ENCODE assay signal across 18 cellular contexts in the genomic region with DNA sequence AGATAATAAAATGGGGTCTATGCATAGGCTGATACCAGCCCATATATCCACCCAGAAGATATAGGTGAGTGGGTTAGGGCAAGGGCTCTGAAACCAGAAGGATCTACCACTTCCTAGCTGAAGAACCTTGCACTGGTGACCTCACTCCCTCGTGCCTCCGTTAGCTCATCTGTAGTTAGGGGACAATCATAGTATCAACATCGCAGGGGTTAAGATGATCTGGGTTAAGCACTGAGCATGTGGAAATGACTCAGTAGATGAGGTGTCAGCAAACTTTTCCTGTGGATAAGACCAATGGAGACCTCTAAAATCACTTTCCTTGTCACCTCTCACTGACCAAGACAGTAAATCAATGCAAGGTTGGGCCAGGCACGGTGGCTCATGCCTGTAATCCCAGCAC. TPM values are rescaled to one million over a fixed set of nuclear protein-coding genes. Genes with fewer than 3 reads are reported as not detected.
DNase-seq lines count a peak whose midpoint lies in the region; ATAC-seq and TF ChIP-seq lines count a peak whose summit lies in the region.
"Had no signal": no experiment of that assay in that cellular context is flagged by ENCODE, and none has a peak within 500 bp of the region (broad histone marks: within the 10 kb centered on the region; RNA-seq: fewer than 3 reads in every experiment).

No MANE protein-coding gene starts in this region.

- no peaks in the 10 kb centered on the region for H3K27me3 ChIP-seq in upper lobe of right lung
- H3K27me3 ChIP-seq: BLaER1, pancreas had no signal

- H3K36me3 ChIP-seq in upper lobe of right lung = no peaks in the 10 kb centered on the region
- H3K36me3 ChIP-seq: BLaER1, pancreas had no signal

- DNase-seq in stimulated activated CD4-positive, alpha-beta T cell treated with anti-CD3 and anti-CD28 coated beads, Interleukin-1b, Interleukin-23, amount 100 ng/mL, for 48 hours = peak; percentile 55
- DNase-seq in stimulated activated CD4-positive, alpha-beta T cell treated with anti-CD3 and anti-CD28 coated beads, Interleukin-12 subunit alpha, Interleukin-12 subunit beta, amount 100 ng/mL, for 4 hours = no peak
- peak; percentile 24 for DNase-seq in RPMI7951 (ENCODE audit: low read depth)
- no peak for DNase-seq in effector memory CD8-positive, alpha-beta T cell
- no peak for DNase-seq in upper lobe of right lung
- no peak for DNase-seq in putamen (ENCODE audit: low spot score)
- no peak for DNase-seq in hepatic stellate cell (ENCODE audit: low spot score)
- DNase-seq in HuH-7 (ENCODE audit: low spot score) = no peak
- DNase-seq: activated CD4-positive, CD25-positive, alpha-beta regulatory T cell treated with anti-CD3 and anti-CD28 coated beads, Interleukin-2, amount 50 U/mL, for 72 hours; anterior cingulate cortex; GDM1; NCI-H1417 treated with DMSO at 0.1 percent for 48 hours; NCI-H69; pancreas; stimulated activated naive B cell treated with anti-CD40 and anti-IgM and Interleukin-4, amounts not matched to agents 10 μg/mL and 1 μg/mL and 100 μg/mL, for 72 hours had no signal

- peak; percentile 39 for ATAC-seq in effector memory CD8-positive, alpha-beta T cell (replicated peaks)
- peak; percentile 69 for ATAC-seq in upper lobe of right lung
- ATAC-seq: pancreas had no signal

- no peak for TF ChIP-seq CTCF in upper lobe of right lung (IDR thresholded peaks at IDR 0.05)

- no peak overlapping the region for H3K27ac ChIP-seq in upper lobe of right lung
- H3K27ac ChIP-seq: BLaER1, pancreas had no signal

- intact Hi-C loops in upper lobe of right lung (cut with DNase I) = no loop called here

- no peaks in the 10 kb centered on the region for H3K9me3 ChIP-seq in upper lobe of right lung
- H3K9me3 ChIP-seq: BLaER1, pancreas had no signal

- H3K4me3 Mint-ChIP-seq in effector memory CD8-positive, alpha-beta T cell = peak overlapping the region in 1 of 2 donors; percentile 25
- H3K4me3 Mint-ChIP-seq: memory B cell; stimulated activated naive B cell treated with anti-CD40 and anti-IgM and Interleukin-4, amounts not matched to agents 10 μg/mL and 1 μg/mL and 100 μg/mL, for 72 hours had no signal

- peaks cover 26 to 30% of the 10 kb centered on the region in 2 donors for H3K4me1 Mint-ChIP-seq in effector memory CD8-positive, alpha-beta T cell (ENCODE audit: low read depth in 2 of 2)

- H3K4me1 ChIP-seq in upper lobe of right lung = peaks cover 8% of the 10 kb centered on the region
- H3K4me1 ChIP-seq: pancreas had no signal

- H3K27me3 Mint-ChIP-seq in effector memory CD8-positive, alpha-beta T cell = no peaks in the 10 kb centered on the region
- H3K27me3 Mint-ChIP-seq: memory B cell had no signal

- H3K4me3 ChIP-seq in upper lobe of right lung = no peak overlapping the region
- H3K4me3 ChIP-seq: BLaER1, pancreas had no signal

- peaks cover 7% of the 10 kb centered on the region for H3K36me3 Mint-ChIP-seq in effector memory CD8-positive, alpha-beta T cell (ENCODE audit: insufficient read depth)
- H3K36me3 Mint-ChIP-seq: memory B cell; stimulated activated naive B cell treated with anti-CD40 and anti-IgM and Interleukin-4, amounts not matched to agents 10 μg/mL and 1 μg/mL and 100 μg/mL, for 72 hours had no signal

- H3K9me3 Mint-ChIP-seq in effector memory CD8-positive, alpha-beta T cell = no peaks in the 10 kb centered on the region

- H3K27ac Mint-ChIP-seq in effector memory CD8-positive, alpha-beta T cell = peak overlapping the region; percentile 55 to 84
- H3K27ac Mint-ChIP-seq: memory B cell; stimulated activated naive B cell treated with anti-CD40 and anti-IgM and Interleukin-4, amounts not matched to agents 10 μg/mL and 1 μg/mL and 100 μg/mL, for 72 hours had no signal

RNA-seq across cellular contexts. Expression of gene TNFSF14, which starts 30.5 kb away (rescaled TPM):
- total RNA-seq in RPMI7951 (2014; rRNA removed; shearing (Covaris generic)) = not detected in 2 replicates
- total RNA-seq in upper lobe of right lung = 4.4 TPM
- total RNA-seq: SK-MEL-5 had no signal

RNA-seq across cellular contexts. Expression of gene CD70, which starts 48.5 kb away (rescaled TPM):
- 0.39 and 1.2 TPM in 2 replicates for total RNA-seq in RPMI7951 (2014; rRNA removed; shearing (Covaris generic))
- 1.7 TPM for total RNA-seq in upper lobe of right lung
- total RNA-seq: SK-MEL-5 had no signal

Comparison
In these comparisons a context has a peak if more than half of its experiments do, and no peak if none do; other contexts are left out.
1. DNase-seq: peak in stimulated activated CD4-positive, alpha-beta T cell treated with anti-CD3 and anti-CD28 coated beads, Interleukin-1b, Interleukin-23, amount 100 ng/mL, for 48 hours (single experiment) and RPMI7951 (single experiment); none in stimulated activated CD4-positive, alpha-beta T cell treated with anti-CD3 and anti-CD28 coated beads, Interleukin-12 subunit alpha, Interleukin-12 subunit beta, amount 100 ng/mL, for 4 hours (single experiment), effector memory CD8-positive, alpha-beta T cell (0 of 3), upper lobe of right lung (single experiment), putamen (single experiment), hepatic stellate cell (single experiment) and HuH-7 (single experiment).